Comparison of ENCODE assay signal across 10 cellular contexts in the genomic region with DNA sequence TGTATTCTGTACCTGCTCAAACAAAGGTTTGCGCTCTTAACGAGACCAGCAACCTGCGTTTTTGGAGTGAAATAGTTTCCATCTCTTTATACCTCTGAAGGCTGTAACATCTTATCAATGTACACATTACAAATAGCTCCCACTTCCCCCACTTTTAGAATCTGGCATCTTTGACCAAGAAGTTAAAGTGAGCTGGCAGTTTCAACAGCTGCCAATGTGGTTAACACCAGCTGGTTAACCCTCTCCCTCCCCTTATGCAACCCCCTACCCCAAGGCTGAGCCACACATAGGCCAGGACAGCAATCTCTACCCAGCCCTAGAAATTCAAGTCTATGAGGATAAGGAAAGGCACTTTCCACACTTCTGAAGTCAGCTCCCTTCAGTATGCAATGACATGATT. TPM values are rescaled to one million over a fixed set of nuclear protein-coding genes. Genes with fewer than 3 reads are reported as not detected.
DNase-seq lines count a peak whose midpoint lies in the region; ATAC-seq and TF ChIP-seq lines count a peak whose summit lies in the region.
"Had no signal": no experiment of that assay in that cellular context is flagged by ENCODE, and none has a peak within 500 bp of the region (broad histone marks: within the 10 kb centered on the region; RNA-seq: fewer than 3 reads in every experiment).

No MANE protein-coding gene starts in this region.

- peak overlapping the region; percentile 79 for H3K27ac Mint-ChIP-seq in activated naive CD8-positive, alpha-beta T cell

- no peaks in the 10 kb centered on the region for H3K9me3 Mint-ChIP-seq in activated naive CD8-positive, alpha-beta T cell (ENCODE audit: low read depth)

- H3K36me3 Mint-ChIP-seq in activated naive CD8-positive, alpha-beta T cell, result no peaks in the 10 kb centered on the region

- H3K79me2 ChIP-seq in SK-N-SH (ENCODE audit: insufficient read depth) (peaks cover 34% of the 10 kb centered on the region), parathyroid adenoma (peaks cover 4% of the 10 kb centered on the region)

- DNase-seq in SK-N-SH (no peak), NAMALWA (ENCODE audit: low spot score) (peak; percentile 68), GM03348 (ENCODE audit: low spot score) (no peak), nucleus accumbens (lab: John Stamatoyannopoulos, UW) (no peak)
- DNase-seq: 8988T, thyroid gland had no signal

- H3K4me3 ChIP-seq in SK-N-SH (ENCODE audit: low read depth in 2 of 2, low read length in 1 of 2) (no peak overlapping the region), parathyroid adenoma (ENCODE audit: low read depth, low read length) (no peak overlapping the region)
- H3K4me3 ChIP-seq: thyroid gland had no signal

- H3K4me1 ChIP-seq in SK-N-SH (ENCODE audit: control insufficient read depth in 1 of 2, insufficient read depth in 2 of 2, low read depth in 1 of 2, low read length in 1 of 2) (peaks cover 18 to 23% of the 10 kb centered on the region in 2 experiments), parathyroid adenoma (peaks cover 17% of the 10 kb centered on the region)

- H2AFZ ChIP-seq in SK-N-SH (ENCODE audit: low read depth), result no peak overlapping the region
- H2AFZ ChIP-seq in parathyroid adenoma, result peak overlapping the region; percentile 95

- TF ChIP-seq CTCF in SK-N-SH (IDR thresholded peaks at IDR 0.05), result no peak
- TF ChIP-seq CTCF in parathyroid adenoma (IDR thresholded peaks at IDR 0.05), result no peak

- H3K9me2 ChIP-seq in SK-N-SH, result no peaks in the 10 kb centered on the region

- H3K4me1 Mint-ChIP-seq in activated naive CD8-positive, alpha-beta T cell (ENCODE audit: low read depth), result peaks cover 74% of the 10 kb centered on the region

- TF ChIP-seq RAD21 in SK-N-SH (IDR thresholded peaks at IDR 0.05; ENCODE audit: low read length), result no peak

- no peak overlapping the region for H3K27ac ChIP-seq in SK-N-SH (ENCODE audit: low read depth in 2 of 2, low read length in 1 of 2)
- no peak overlapping the region for H3K27ac ChIP-seq in parathyroid adenoma
- H3K27ac ChIP-seq: thyroid gland had no signal

- H3K4me3 Mint-ChIP-seq in activated naive CD8-positive, alpha-beta T cell, result peak overlapping the region; percentile 83

- TF ChIP-seq EP300 in SK-N-SH (IDR thresholded peaks at IDR 0.05; ENCODE audit: borderline replicate concordance in 1 of 2, low read depth in 1 of 2, low read length in 1 of 2), result no peak

- H3F3A ChIP-seq in SK-N-SH (replicated peaks; ENCODE audit: insufficient read depth), result peaks cover 23% of the 10 kb centered on the region

- no peaks in the 10 kb centered on the region for H3K27me3 ChIP-seq in SK-N-SH (ENCODE audit: insufficient read depth)
- H3K27me3 ChIP-seq in parathyroid adenoma (ENCODE audit: control insufficient read depth, insufficient read depth, low read length), result no peaks in the 10 kb centered on the region
- H3K27me3 ChIP-seq: thyroid gland had no signal

- ATAC-seq in SK-N-SH treated with all-trans-retinoic acid at 6 μM for 48 hours (no peak), HG03196 (IDR thresholded peaks at IDR 0.05; ENCODE audit: unreplicated experiment) (no peak)

- H3K36me3 ChIP-seq in SK-N-SH (replicated peaks in 1 of 2; ENCODE audit: control insufficient read depth in 1 of 2, insufficient read depth in 2 of 2, low read length in 1 of 2) (no peaks in the 10 kb centered on the region), parathyroid adenoma (ENCODE audit: control insufficient read depth, insufficient read depth, low read length) (no peaks in the 10 kb centered on the region)
- H3K36me3 ChIP-seq: thyroid gland had no signal

- POLR2A ChIA-PET in SK-N-SH (lab: Yijun Ruan, JAX), result no interaction called here

- CTCF ChIA-PET in SK-N-SH (lab: Yijun Ruan, JAX), result interaction anchor here (0.7 to 5.8 kb wide), 12 partner anchors 11 to 209 kb away, joined by 3 to 33 read pairs (median 3); partner anchors contain the start of gene AFTPH

- H4K20me1 ChIP-seq in SK-N-SH (ENCODE audit: insufficient read depth), result peaks cover 18% of the 10 kb centered on the region

- H3K27me3 Mint-ChIP-seq in activated naive CD8-positive, alpha-beta T cell, result no peaks in the 10 kb centered on the region

- H3K9me3 ChIP-seq in SK-N-SH (no peaks in the 10 kb centered on the region), parathyroid adenoma (ENCODE audit: control insufficient read depth, low read length) (no peaks in the 10 kb centered on the region)
- H3K9me3 ChIP-seq: thyroid gland had no signal

- H3K9ac ChIP-seq in SK-N-SH, result peak overlapping the region; percentile 1; the same call in 1 of the 2 replicates
- no peak overlapping the region for H3K9ac ChIP-seq in parathyroid adenoma

- H3K4me2 ChIP-seq in SK-N-SH, result no peak overlapping the region
- H3K4me2 ChIP-seq in parathyroid adenoma (ENCODE audit: low read length), result no peak overlapping the region

- 86% methylated on average over 3 of the region's 3 CpGs for WGBS in SK-N-SH (ENCODE audit: low lambda C conversion rate)

TF ChIP-seq in SK-N-SH, 30 proteins besides CTCF, POLR2A, EP300 and RAD21:
- no peak for TF ChIP-seq JUND (IDR thresholded peaks at IDR 0.05)
- TF ChIP-seq SMC3 (IDR thresholded peaks at IDR 0.05; ENCODE audit: low read depth, low read length), result no peak
- no peak for TF ChIP-seq FOXJ3 (CRISPR knock-in tag; IDR thresholded peaks at IDR 0.05)
- TF ChIP-seq RXRA (IDR thresholded peaks at IDR 0.05; ENCODE audit: borderline replicate concordance, low read depth), result no peak
- TF ChIP-seq, protein P1, sequence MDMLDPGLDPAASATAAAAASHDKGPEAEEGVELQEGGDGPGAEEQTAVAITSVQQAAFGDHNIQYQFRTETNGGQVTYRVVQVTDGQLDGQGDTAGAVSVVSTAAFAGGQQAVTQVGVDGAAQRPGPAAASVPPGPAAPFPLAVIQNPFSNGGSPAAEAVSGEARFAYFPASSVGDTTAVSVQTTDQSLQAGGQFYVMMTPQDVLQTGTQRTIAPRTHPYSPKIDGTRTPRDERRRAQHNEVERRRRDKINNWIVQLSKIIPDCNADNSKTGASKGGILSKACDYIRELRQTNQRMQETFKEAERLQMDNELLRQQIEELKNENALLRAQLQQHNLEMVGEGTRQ (IDR thresholded peaks at IDR 0.05; ENCODE audit: borderline replicate concordance, low read depth, low read length), result no peak
- no peak for TF ChIP-seq NFIC (IDR thresholded peaks at IDR 0.05; ENCODE audit: borderline replicate concordance)
- no peak for TF ChIP-seq CHD2 (IDR thresholded peaks at IDR 0.05; ENCODE audit: low read length, partially characterized antibody)
- no peak for TF ChIP-seq NRF1 (IDR thresholded peaks at IDR 0.05; ENCODE audit: low read depth, low read length)
- TF ChIP-seq GABPA (IDR thresholded peaks at IDR 0.05; ENCODE audit: low read depth), result no peak
- no peak for TF ChIP-seq GATA2 (CRISPR knock-in tag; IDR thresholded peaks at IDR 0.05)
- TF ChIP-seq RFX5 (IDR thresholded peaks at IDR 0.05; ENCODE audit: low read length), result no peak

TF ChIP-seq in SK-N-SH treated with all-trans-retinoic acid at 6 μM for 48 hours, 23 proteins besides CTCF, POLR2A, EP300 and RAD21:
- TF ChIP-seq RARB (CRISPR knock-in tag; IDR thresholded peaks at IDR 0.05) (no peak), ZFP30 (CRISPR knock-in tag; IDR thresholded peaks at IDR 0.05) (no peak), ZC3H10 (CRISPR knock-in tag; IDR thresholded peaks at IDR 0.05) (no peak)

RNA-seq across cellular contexts. Expression of gene SERTAD2, which starts 2.2 kb away (rescaled TPM):
- 8.8 and 9.1 TPM in 2 replicates for polyA plus RNA-seq in SK-N-SH (2012; rRNA removed)
- 11.3 and 12.6 TPM in 2 replicates for polyA plus RNA-seq in SK-N-SH (2012; cell fraction: cytosol; rRNA removed)
- 5.9 and 7.3 TPM in 2 replicates for polyA plus RNA-seq in SK-N-SH (2012; cell fraction: nucleus; rRNA removed)
